ENCODE assay signal across 10 cellular contexts in the genomic region with DNA sequence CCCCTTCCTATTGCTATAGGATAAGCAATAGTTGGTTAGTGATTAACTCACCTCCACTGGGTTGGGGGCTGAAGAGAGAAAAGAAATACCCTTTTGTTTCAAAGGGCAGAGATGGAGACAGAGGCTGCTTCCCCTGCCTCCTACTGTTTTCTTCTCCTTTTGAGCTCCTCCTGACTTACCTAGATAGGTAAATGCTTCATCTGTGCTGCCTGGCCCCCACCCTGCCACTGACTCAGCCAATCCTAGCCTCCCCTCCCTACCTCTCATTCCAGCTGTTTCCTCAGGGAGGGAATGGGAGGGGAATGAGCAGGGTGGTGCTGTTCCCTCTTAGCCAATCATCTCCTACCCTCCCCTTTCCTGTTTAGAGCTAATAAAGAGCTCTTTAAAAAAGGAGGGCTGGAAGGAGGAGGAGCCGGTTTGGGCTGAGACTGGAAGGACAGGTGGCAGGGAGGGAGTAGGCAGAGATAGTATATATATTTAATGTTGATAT. TPM values are rescaled to one million over a fixed set of nuclear protein-coding genes. Genes with fewer than 3 reads are reported as not detected.
A peak's percentile ranks its signal among the peaks of the same experiment; 100 is the strongest.
DNase-seq lines count a peak whose midpoint lies in the region; ATAC-seq and TF ChIP-seq lines count a peak whose summit lies in the region.
"Had no signal": no experiment of that assay in that cellular context is flagged by ENCODE, and none has a peak within 500 bp of the region (broad histone marks: within the 10 kb centered on the region; RNA-seq: fewer than 3 reads in every experiment).

A gene (minus strand): TSS at position 229 of the 490 bp plus-strand sequence. CDS start 5,158 bp downstream, outside the sequence.

- no peaks in the 10 kb centered on the region for H3K27me3 Mint-ChIP-seq in Calu3 (ENCODE audit: unreplicated experiment)
- H3K27me3 Mint-ChIP-seq in activated T-helper 17 cell treated with anti-CD3 and anti-CD28 coated beads, Interleukin-2, amount 50 U/mL, for 72 hours = peaks cover 44% of the 10 kb centered on the region
- peaks cover 52% of the 10 kb centered on the region for H3K27me3 Mint-ChIP-seq in activated naive CD8-positive, alpha-beta T cell treated with anti-CD3 and anti-CD28 coated beads, Interleukin-2, amount 50 U/mL, for 24 hours

- H3K4me3 Mint-ChIP-seq in Calu3 (ENCODE audit: low read depth, unreplicated experiment) = peak within 1 kb of the TSS; percentile 92
- no peak within 1 kb of the TSS for H3K4me3 Mint-ChIP-seq in activated T-helper 17 cell treated with anti-CD3 and anti-CD28 coated beads, Interleukin-2, amount 50 U/mL, for 72 hours
- H3K4me3 Mint-ChIP-seq in activated naive CD8-positive, alpha-beta T cell treated with anti-CD3 and anti-CD28 coated beads, Interleukin-2, amount 50 U/mL, for 24 hours = no peak within 1 kb of the TSS
- H3K4me3 Mint-ChIP-seq: T-helper 1 cell treated with Interleukin-12 subunit alpha and Interleukin-12 subunit beta and Interleukin-4 antibody, amounts not matched to agents 30 μg/mL and 1 μg/mL, for 36 hours had no signal

- no peak within 1 kb of the TSS for H3K23ac ChIP-seq in mesenchymal stem cell (ENCODE audit: low read length in 2 of 2)

- no peak within 1 kb of the TSS for H4K91ac ChIP-seq in mesenchymal stem cell (ENCODE audit: low read length)

- DNase-seq in Calu3 (peak; percentile 92), NCI-H187 treated with DMSO at 0.1 percent for 48 hours (lab: John Stamatoyannopoulos, UW) (peak; percentile 97), breast epithelium (ENCODE audit: low spot score in 2 of 2) (peak in 1 of 2 donors; percentile 91), mesenchymal stem cell (no peak)
- no peak for DNase-seq in activated CD8-positive, alpha-beta memory T cell treated with anti-CD3 and anti-CD28 coated beads, Interleukin-2, amount 50 U/mL, for 48 hours
- DNase-seq in activated naive CD8-positive, alpha-beta T cell treated with anti-CD3 and anti-CD28 coated beads, Interleukin-2, amount 50 U/mL, for 24 hours = no peak
- DNase-seq: uterus had no signal

- H3K36me3 Mint-ChIP-seq in Calu3 (ENCODE audit: insufficient read depth, unreplicated experiment) = peaks cover 61% of the 10 kb centered on the region
- H3K36me3 Mint-ChIP-seq in activated T-helper 17 cell treated with anti-CD3 and anti-CD28 coated beads, Interleukin-2, amount 50 U/mL, for 72 hours (ENCODE audit: low read depth) = no peaks in the 10 kb centered on the region
- H3K36me3 Mint-ChIP-seq in activated naive CD8-positive, alpha-beta T cell treated with anti-CD3 and anti-CD28 coated beads, Interleukin-2, amount 50 U/mL, for 24 hours (ENCODE audit: low read depth) = no peaks in the 10 kb centered on the region

- H3K18ac ChIP-seq in mesenchymal stem cell (ENCODE audit: low read depth in 1 of 2, low read length in 2 of 2) = no peak within 1 kb of the TSS

- WGBS in mesenchymal stem cell = 0% methylated on average over 1 of the region's 1 CpG

- H3K4me1 ChIP-seq in breast epithelium (no peaks in the 10 kb centered on the region), mesenchymal stem cell (ENCODE audit: control insufficient read depth, insufficient read depth, low read depth, low read length) (peaks cover 10% of the 10 kb centered on the region)
- H3K4me1 ChIP-seq: uterus had no signal

- H2AFZ ChIP-seq in mesenchymal stem cell (ENCODE audit: low read depth, low read length) = no peak within 1 kb of the TSS

- intact Hi-C loops in Calu3 (cut with micrococcal nuclease; ENCODE audit: unreplicated experiment) (loop anchor here (2.0 kb wide), 1 partner anchor 18 kb away; a partner anchor contains a TSS), breast epithelium (cut with DNase I; ENCODE audit: low total_unique reads) (loop anchor here (5.0 kb wide), 1 partner anchor 605 kb away; no protein-coding TSS in a partner anchor)

- no peaks in the 10 kb centered on the region for H3K27me3 ChIP-seq in breast epithelium
- peaks cover 0 to 8% of the 10 kb centered on the region in 2 experiments for H3K27me3 ChIP-seq in mesenchymal stem cell (ENCODE audit: control insufficient read depth in 1 of 2, insufficient read depth in 1 of 2, low read length in 2 of 2)
- H3K27me3 ChIP-seq: uterus had no signal

- no peak within 1 kb of the TSS for H2BK120ac ChIP-seq in mesenchymal stem cell (ENCODE audit: low read depth, low read length)

- H3K9me3 Mint-ChIP-seq in Calu3 (ENCODE audit: low read depth, unreplicated experiment) = no peaks in the 10 kb centered on the region
- no peaks in the 10 kb centered on the region for H3K9me3 Mint-ChIP-seq in activated T-helper 17 cell treated with anti-CD3 and anti-CD28 coated beads, Interleukin-2, amount 50 U/mL, for 72 hours
- no peaks in the 10 kb centered on the region for H3K9me3 Mint-ChIP-seq in activated naive CD8-positive, alpha-beta T cell treated with anti-CD3 and anti-CD28 coated beads, Interleukin-2, amount 50 U/mL, for 24 hours
- H3K9me3 Mint-ChIP-seq: T-helper 1 cell treated with Interleukin-12 subunit alpha and Interleukin-12 subunit beta and Interleukin-4 antibody, amounts not matched to agents 30 μg/mL and 1 μg/mL, for 36 hours had no signal

- no peak within 1 kb of the TSS for H3K14ac ChIP-seq in mesenchymal stem cell (ENCODE audit: low read length in 2 of 2)

- CTCF ChIA-PET in Calu3 (lab: Charles Lee) = interaction anchor here (0.5 to 4.9 kb wide), 17 partner anchors 8 to 397 kb away, joined by 3 to 54 read pairs (median 4); a partner anchor contains a TSS

- peak; percentile 31 for TF ChIP-seq POLR2A in breast epithelium (IDR thresholded peaks at IDR 0.05)

- ATAC-seq in activated T-helper 17 cell treated with anti-CD3 and anti-CD28 coated beads, Interleukin-2, amount 50 U/mL, for 72 hours (replicated peaks) = no peak
- ATAC-seq in GM19397 (IDR thresholded peaks at IDR 0.05; ENCODE audit: unreplicated experiment) = no peak
- no peak for ATAC-seq in activated naive CD8-positive, alpha-beta T cell treated with anti-CD3 and anti-CD28 coated beads, Interleukin-2, amount 50 U/mL, for 24 hours

- H3K9ac ChIP-seq in mesenchymal stem cell (ENCODE audit: low read length) = no peak within 1 kb of the TSS

- H3K4me1 Mint-ChIP-seq in Calu3 (ENCODE audit: low read depth, unreplicated experiment) = peaks cover 27% of the 10 kb centered on the region
- H3K4me1 Mint-ChIP-seq in activated T-helper 17 cell treated with anti-CD3 and anti-CD28 coated beads, Interleukin-2, amount 50 U/mL, for 72 hours = no peaks in the 10 kb centered on the region
- H3K4me1 Mint-ChIP-seq in activated naive CD8-positive, alpha-beta T cell treated with anti-CD3 and anti-CD28 coated beads, Interleukin-2, amount 50 U/mL, for 24 hours = no peaks in the 10 kb centered on the region

- H3K4me3 ChIP-seq in breast epithelium (peak within 1 kb of the TSS in 2 of 3 donors; percentile 57), mesenchymal stem cell (ENCODE audit: insufficient read depth in 1 of 2, low read depth in 1 of 2, low read length in 2 of 2) (no peak within 1 kb of the TSS)
- H3K4me3 ChIP-seq: uterus had no signal

- no peak within 1 kb of the TSS for H2BK5ac ChIP-seq in mesenchymal stem cell (ENCODE audit: low read depth, low read length, poor library complexity, severe bottlenecking)

- H3K27ac ChIP-seq in breast epithelium = peak within 1 kb of the TSS; percentile 81 to 93
- H3K27ac ChIP-seq in mesenchymal stem cell (ENCODE audit: low read length, poor library complexity, severe bottlenecking) = no peak within 1 kb of the TSS
- H3K27ac ChIP-seq: uterus had no signal

- peak within 1 kb of the TSS; percentile 80 for H2AK5ac ChIP-seq in mesenchymal stem cell (ENCODE audit: low read length, severe bottlenecking)

- H3K4me2 ChIP-seq in mesenchymal stem cell (ENCODE audit: low read length, poor library complexity, severe bottlenecking) = no peak within 1 kb of the TSS

- TF ChIP-seq CTCF in Calu3 (IDR thresholded peaks at IDR 0.05; ENCODE audit: unreplicated experiment) = no peak
- no peak for TF ChIP-seq CTCF in breast epithelium (IDR thresholded peaks at IDR 0.05)

- H3K36me3 ChIP-seq in breast epithelium (no peaks in the 10 kb centered on the region), mesenchymal stem cell (ENCODE audit: control insufficient read depth in 1 of 2, insufficient read depth in 2 of 2, low read depth in 1 of 2, low read length in 2 of 2) (no peaks in the 10 kb centered on the region)
- H3K36me3 ChIP-seq: uterus had no signal

- no peak within 1 kb of the TSS for H2BK15ac ChIP-seq in mesenchymal stem cell (ENCODE audit: low read depth, poor library complexity, severe bottlenecking)

- H3K79me1 ChIP-seq in mesenchymal stem cell (replicated peaks; ENCODE audit: low read length, poor library complexity, severe bottlenecking) = no peaks in the 10 kb centered on the region

- H3K9me3 ChIP-seq in breast epithelium (no peaks in the 10 kb centered on the region), mesenchymal stem cell (ENCODE audit: control insufficient read depth, low read length) (no peaks in the 10 kb centered on the region)
- H3K9me3 ChIP-seq: uterus had no signal

- H4K8ac ChIP-seq in mesenchymal stem cell (ENCODE audit: low read length) = no peak within 1 kb of the TSS

- H2BK12ac ChIP-seq in mesenchymal stem cell (ENCODE audit: low read length in 2 of 2) = no peak within 1 kb of the TSS

- H3K4ac ChIP-seq in mesenchymal stem cell (ENCODE audit: low read depth in 1 of 2, low read length in 2 of 2) = no peak within 1 kb of the TSS

- peak within 1 kb of the TSS; percentile 98 for H3K27ac Mint-ChIP-seq in Calu3 (ENCODE audit: unreplicated experiment)
- H3K27ac Mint-ChIP-seq in activated T-helper 17 cell treated with anti-CD3 and anti-CD28 coated beads, Interleukin-2, amount 50 U/mL, for 72 hours = no peak within 1 kb of the TSS
- no peak within 1 kb of the TSS for H3K27ac Mint-ChIP-seq in activated naive CD8-positive, alpha-beta T cell treated with anti-CD3 and anti-CD28 coated beads, Interleukin-2, amount 50 U/mL, for 24 hours
- H3K27ac Mint-ChIP-seq: T-helper 1 cell treated with Interleukin-12 subunit alpha and Interleukin-12 subunit beta and Interleukin-4 antibody, amounts not matched to agents 30 μg/mL and 1 μg/mL, for 36 hours had no signal

- no TSS peak for BruUV-seq in Calu3 (replicated peaks; lab: Mats Ljungman, UMichigan)

RNA-seq across cellular contexts. Expression of the gene that starts here (rescaled TPM):
- total RNA-seq in Calu3 (2022) (106 and 124 TPM in 2 replicates), breast epithelium (10 to 100 TPM in 1 of 3 donors, 1 to 10 TPM in 1, under 1 TPM in 1; under 0.01 to 22.2 (median 5.6) TPM)
- polyA plus RNA-seq in mesenchymal stem cell (2013, experiment 1 of 2) = 0.01 TPM
- 0.01 TPM for polyA plus RNA-seq in mesenchymal stem cell (2013, experiment 2 of 2)
- not detected for total RNA-seq in activated T-helper 17 cell treated with anti-CD3 and anti-CD28 coated beads, Interleukin-2, amount 50 U/mL, for 72 hours

Comparison
In these comparisons a context has a peak if more than half of its experiments do, and no peak if none do; other contexts are left out.
1. DNase-seq: peak in Calu3 (single experiment) and NCI-H187 treated with DMSO at 0.1 percent for 48 hours (single experiment); none in mesenchymal stem cell (single experiment), activated CD8-positive, alpha-beta memory T cell treated with anti-CD3 and anti-CD28 coated beads, Interleukin-2, amount 50 U/mL, for 48 hours (single experiment) and activated naive CD8-positive, alpha-beta T cell treated with anti-CD3 and anti-CD28 coated beads, Interleukin-2, amount 50 U/mL, for 24 hours (single experiment).
2. H3K4me3 ChIP-seq: peak in breast epithelium (2 of 3); none in mesenchymal stem cell (0 of 2).